15 cellular contexts compared by ENCODE assay signal in genomic region chr2:187749804-187750431, GRCh38.
A peak's percentile ranks its signal among the peaks of the same experiment; 100 is the strongest.
DNase-seq lines count a peak whose midpoint lies in the region; ATAC-seq and TF ChIP-seq lines count a peak whose summit lies in the region.
"Had no signal": no experiment of that assay in that cellular context is flagged by ENCODE, and none has a peak within 500 bp of the region (broad histone marks: within the 10 kb centered on the region; RNA-seq: fewer than 3 reads in every experiment).

No MANE protein-coding gene starts in this region.

- no peaks in the 10 kb centered on the region for H3K4me1 Mint-ChIP-seq in activated CD4-positive, alpha-beta memory T cell treated with anti-CD3 and anti-CD28 coated beads, Interleukin-2, amount 10 ng/mL, durations not matched to agents 7 days and 5 days
- H3K4me1 Mint-ChIP-seq: CD14-positive monocyte; CD8-positive, alpha-beta memory T cell had no signal

- no peak for TF ChIP-seq CTCF in lower lobe of right lung (IDR thresholded peaks at IDR 0.05)

- H3K27me3 Mint-ChIP-seq in activated CD4-positive, alpha-beta memory T cell treated with anti-CD3 and anti-CD28 coated beads, Interleukin-2, amount 10 ng/mL, durations not matched to agents 7 days and 5 days = no peaks in the 10 kb centered on the region
- H3K27me3 Mint-ChIP-seq: CD8-positive, alpha-beta memory T cell had no signal

- ATAC-seq in activated CD4-positive, CD25-positive, alpha-beta regulatory T cell treated with anti-CD3 and anti-CD28 coated beads, Interleukin-2, amount 50 U/mL, for 24 hours = peak; percentile 13 to 25
- ATAC-seq in lower lobe of right lung = peak; percentile 11 to 35
- peak; percentile 32 for ATAC-seq in stimulated activated naive CD8-positive, alpha-beta T cell treated with anti-CD3 and anti-CD28 coated beads, Interleukin-15, Interleukin-2, amounts not matched to agents 100 U/mL and 50 U/mL, for 24 hours
- no peak for ATAC-seq in GM21423 (IDR thresholded peaks at IDR 0.05; ENCODE audit: unreplicated experiment)
- ATAC-seq: HCT116, K562 had no signal

- no peaks in the 10 kb centered on the region for H3K36me3 ChIP-seq in lower lobe of right lung

- no peak overlapping the region for H3K4me3 ChIP-seq in lower lobe of right lung
- H3K4me3 ChIP-seq: K562 had no signal

- no peak overlapping the region for H3K4me3 Mint-ChIP-seq in activated CD4-positive, alpha-beta memory T cell treated with anti-CD3 and anti-CD28 coated beads, Interleukin-2, amount 10 ng/mL, durations not matched to agents 7 days and 5 days
- H3K4me3 Mint-ChIP-seq: CD14-positive monocyte; CD8-positive, alpha-beta memory T cell had no signal

- no peaks in the 10 kb centered on the region for H3K36me3 Mint-ChIP-seq in activated CD4-positive, alpha-beta memory T cell treated with anti-CD3 and anti-CD28 coated beads, Interleukin-2, amount 10 ng/mL, durations not matched to agents 7 days and 5 days (ENCODE audit: low read depth)
- H3K36me3 Mint-ChIP-seq: CD14-positive monocyte; CD8-positive, alpha-beta memory T cell had no signal

- H3K9me3 ChIP-seq in lower lobe of right lung = no peaks in the 10 kb centered on the region
- H3K9me3 ChIP-seq: Caco-2 had no signal

- H3K27ac Mint-ChIP-seq in activated CD4-positive, alpha-beta memory T cell treated with anti-CD3 and anti-CD28 coated beads, Interleukin-2, amount 10 ng/mL, durations not matched to agents 7 days and 5 days = no peak overlapping the region
- H3K27ac Mint-ChIP-seq: CD14-positive monocyte; CD8-positive, alpha-beta memory T cell had no signal

- H3K27me3 ChIP-seq in lower lobe of right lung (ENCODE audit: low read depth) = no peaks in the 10 kb centered on the region

- H3K27ac ChIP-seq in lower lobe of right lung = no peak overlapping the region
- H3K27ac ChIP-seq: 22Rv1 had no signal

- CTCF ChIA-PET in activated CD4-positive, alpha-beta memory T cell treated with anti-CD3 and anti-CD28 coated beads, Interleukin-2, amount 10 ng/mL, durations not matched to agents 7 days and 5 days (lab: Charles Lee) = no interaction called here

- no peaks in the 10 kb centered on the region for H3K9me3 Mint-ChIP-seq in activated CD4-positive, alpha-beta memory T cell treated with anti-CD3 and anti-CD28 coated beads, Interleukin-2, amount 10 ng/mL, durations not matched to agents 7 days and 5 days

- POLR2A ChIA-PET in activated CD4-positive, alpha-beta memory T cell treated with anti-CD3 and anti-CD28 coated beads, Interleukin-2, amount 10 ng/mL, durations not matched to agents 7 days and 5 days (lab: Charles Lee) = no interaction called here

- intact Hi-C loops in lower lobe of right lung (cut with DNase I) = no loop called here

- DNase-seq in activated CD4-positive, CD25-positive, alpha-beta regulatory T cell (lab: John Stamatoyannopoulos, UW) = no peak
- DNase-seq in lower lobe of right lung = peak; percentile 26
- DNase-seq in stimulated activated naive CD8-positive, alpha-beta T cell treated with anti-CD3 and anti-CD28 coated beads, Interleukin-15, Interleukin-2, amounts not matched to agents 100 U/mL and 50 U/mL, for 24 hours = no peak
- DNase-seq in NCI-H2081 (lab: John Stamatoyannopoulos, UW) = no peak
- DNase-seq in activated CD4-positive, alpha-beta memory T cell treated with anti-CD3 and anti-CD28 coated beads, Interleukin-2, amount 10 ng/mL, durations not matched to agents 7 days and 5 days = no peak
- DNase-seq: Caco-2; CD8-positive, alpha-beta memory T cell; DND-41; GDM1 had no signal

- no peaks in the 10 kb centered on the region for H3K4me1 ChIP-seq in lower lobe of right lung
- H3K4me1 ChIP-seq: Caco-2 had no signal
